In genomic region chr7:150339369-150339768, GRCh38 we compare ENCODE assay signal across 14 cellular contexts. TPM values are rescaled to one million over a fixed set of nuclear protein-coding genes. Genes with fewer than 3 reads are reported as not detected.
DNase-seq lines count a peak whose midpoint lies in the region; ATAC-seq and TF ChIP-seq lines count a peak whose summit lies in the region.
"Had no signal": no experiment of that assay in that cellular context is flagged by ENCODE, and none has a peak within 500 bp of the region (broad histone marks: within the 10 kb centered on the region; RNA-seq: fewer than 3 reads in every experiment).

No MANE protein-coding gene starts in this region.

- H3K4me1 ChIP-seq in lower lobe of right lung = peaks cover 30% of the 10 kb centered on the region
- no peaks in the 10 kb centered on the region for H3K4me1 ChIP-seq in thymus (ENCODE audit: control insufficient read depth, insufficient read depth, low read length)
- peaks cover 4% of the 10 kb centered on the region for H3K4me1 ChIP-seq in right cardiac atrium (ENCODE audit: control insufficient read depth, insufficient read depth, low read length)

- intact Hi-C loops in lower lobe of right lung (cut with DNase I) (no loop called here), right cardiac atrium (cut with DNase I) (no loop called here)

- peak overlapping the region; percentile 39 to 58 for H3K4me3 ChIP-seq in cardiac fibroblast (replicated peaks in 1 of 2; ENCODE audit: low read depth in 2 of 2, low read length in 2 of 2)
- peak overlapping the region; percentile 62 for H3K4me3 ChIP-seq in lower lobe of right lung
- no peak overlapping the region for H3K4me3 ChIP-seq in thymus (ENCODE audit: low read length)
- H3K4me3 ChIP-seq in right cardiac atrium (ENCODE audit: low read length) = no peak overlapping the region

- H3K9me3 ChIP-seq in lower lobe of right lung (no peaks in the 10 kb centered on the region), thymus (ENCODE audit: control insufficient read depth) (no peaks in the 10 kb centered on the region), right cardiac atrium (ENCODE audit: control insufficient read depth, low read length) (no peaks in the 10 kb centered on the region)

- ATAC-seq in HG02759 (IDR thresholded peaks at IDR 0.05; ENCODE audit: unreplicated experiment) (peak; percentile 39), lower lobe of right lung (no peak), HG03439 (IDR thresholded peaks at IDR 0.05; ENCODE audit: unreplicated experiment) (no peak), right cardiac atrium (no peak)

- WGBS in thymus = 56% methylated on average over 8 of the region's 8 CpGs
- 71% methylated on average over 8 of the region's 8 CpGs for WGBS in right cardiac atrium

- H3K36me3 ChIP-seq in lower lobe of right lung = peaks cover 15% of the 10 kb centered on the region
- peaks cover 22% of the 10 kb centered on the region for H3K36me3 ChIP-seq in thymus (ENCODE audit: control insufficient read depth, insufficient read depth)

- TF ChIP-seq CTCF in cardiac fibroblast (IDR thresholded peaks at IDR 0.05; ENCODE audit: low read depth, low read length) (no peak), lower lobe of right lung (IDR thresholded peaks at IDR 0.05) (no peak)

- H3K27ac ChIP-seq in lower lobe of right lung (no peak overlapping the region), thymus (ENCODE audit: low read depth) (peak overlapping the region; percentile 31), right cardiac atrium (ENCODE audit: low read length) (no peak overlapping the region)
- H3K27ac ChIP-seq: neutrophil had no signal

- DNase-seq in cardiac fibroblast (ENCODE audit: low read depth in 2 of 2) = no peak
- DNase-seq in lower lobe of right lung = no peak
- DNase-seq in NCI-H2171 treated with DMSO at 0.1 percent for 48 hours (lab: John Stamatoyannopoulos, UW) = no peak
- DNase-seq in NCI-H82 treated with DMSO at 0.1 percent for 48 hours (lab: John Stamatoyannopoulos, UW; ENCODE audit: unreplicated experiment) = no peak
- no peak for DNase-seq in right cardiac atrium
- DNase-seq: activated CD4-positive, alpha-beta memory T cell treated with anti-CD3 and anti-CD28 coated beads, Interleukin-2, amount 10 ng/mL, durations not matched to agents 7 days and 5 days; CD4-positive, alpha-beta memory T cell; dorsolateral prefrontal cortex; NCI-H1930 had no signal

- H3K27me3 ChIP-seq in lower lobe of right lung (ENCODE audit: low read depth) = peaks cover 26% of the 10 kb centered on the region
- peaks cover 6% of the 10 kb centered on the region for H3K27me3 ChIP-seq in thymus (ENCODE audit: control insufficient read depth, insufficient read depth)
- H3K27me3 ChIP-seq in right cardiac atrium (ENCODE audit: control insufficient read depth, insufficient read depth) = no peaks in the 10 kb centered on the region

RNA-seq across cellular contexts. Expression of gene RARRES2, which starts 2.1 kb away (rescaled TPM):
- total RNA-seq in lower lobe of right lung (144 TPM), right cardiac atrium (100 to 1,000 TPM; 111 to 195 (median 174) TPM)
- polyA plus RNA-seq in thymus (21.9 TPM), right cardiac atrium (193 TPM)
- total RNA-seq: activated CD4-positive, alpha-beta memory T cell treated with anti-CD3 and anti-CD28 coated beads, Interleukin-2, amount 10 ng/mL, durations not matched to agents 7 days and 5 days; CD4-positive, alpha-beta memory T cell; T-helper 1 cell treated with Interleukin-12 subunit alpha and Interleukin-12 subunit beta and Interleukin-4 antibody, amounts not matched to agents 30 ng/mL and 1 ng/mL, for 36 hours had no signal
- polyA plus RNA-seq: CD4-positive, alpha-beta memory T cell had no signal

RNA-seq across cellular contexts. Expression of gene ACTR3C, which starts 16.0 kb away (rescaled TPM):
- total RNA-seq in lower lobe of right lung = 18.6 TPM
- polyA plus RNA-seq in thymus = 2.9 TPM
- total RNA-seq in right cardiac atrium = 1 to 10 TPM; 4.5 to 7.4 (median 5.5) TPM
- 4.2 TPM for polyA plus RNA-seq in right cardiac atrium

RNA-seq across cellular contexts. Expression of gene LRRC61, which starts 16.2 kb away (rescaled TPM):
- total RNA-seq in lower lobe of right lung (16.2 TPM), right cardiac atrium (1 to 10 TPM; 5.7 to 8.0 (median 6.2) TPM)
- polyA plus RNA-seq in thymus (11.3 TPM), right cardiac atrium (4.4 TPM)

RNA-seq across cellular contexts. Expression of gene REPIN1, which starts 29.3 kb away (rescaled TPM):
- total RNA-seq in lower lobe of right lung = 86.0 TPM
- 97.0 TPM for polyA plus RNA-seq in thymus
- total RNA-seq in right cardiac atrium = 100 to 1,000 TPM in 3 of 4 donors, 10 to 100 TPM in 1; 98.2 to 116 (median 107) TPM
- 70.6 TPM for polyA plus RNA-seq in right cardiac atrium

RNA-seq across cellular contexts. Expression of gene ZNF775, which starts 39.8 kb away (rescaled TPM):
- 4.5 TPM for total RNA-seq in lower lobe of right lung
- polyA plus RNA-seq in thymus = 6.6 TPM
- total RNA-seq in right cardiac atrium = 1 to 10 TPM; 5.1 to 6.5 (median 5.8) TPM
- polyA plus RNA-seq in right cardiac atrium = 4.5 TPM

Comparison
In these comparisons a context has a peak if more than half of its experiments do, and no peak if none do; other contexts are left out.
1. H3K4me3 ChIP-seq: peak in cardiac fibroblast (2 of 2) and lower lobe of right lung (single experiment); none in thymus (single experiment) and right cardiac atrium (single experiment).